ENCODE assay signal across 9 cellular contexts in genomic region chr7:12415072-12415471, GRCh38. TPM values are rescaled to one million over a fixed set of nuclear protein-coding genes. Genes with fewer than 3 reads are reported as not detected.
"Had no signal": no experiment of that assay in that cellular context is flagged by ENCODE, and none has a peak within 500 bp of the region (broad histone marks: within the 10 kb centered on the region; RNA-seq: fewer than 3 reads in every experiment).

No MANE protein-coding gene starts in this region.

- FAIRE-seq: HepG2, HTR-8/SVneo had no signal

- H3K9ac ChIP-seq: KMS-11 had no signal

- H3K4me2 ChIP-seq: KMS-11 had no signal

- ATAC-seq: HepG2 had no signal

- DNase-seq: IMR-90, KBM-7, KG1 had no signal

- H3K27ac ChIP-seq: HL-60, KMS-11 had no signal

RNA-seq across cellular contexts. Expression of gene VWDE, which starts 11.4 kb away (rescaled TPM):
- total RNA-seq: HT-29 had no signal
- polyA plus RNA-seq: IgD-negative memory B cell had no signal
